ENCODE assay signal across 25 cellular contexts in the genomic region with DNA sequence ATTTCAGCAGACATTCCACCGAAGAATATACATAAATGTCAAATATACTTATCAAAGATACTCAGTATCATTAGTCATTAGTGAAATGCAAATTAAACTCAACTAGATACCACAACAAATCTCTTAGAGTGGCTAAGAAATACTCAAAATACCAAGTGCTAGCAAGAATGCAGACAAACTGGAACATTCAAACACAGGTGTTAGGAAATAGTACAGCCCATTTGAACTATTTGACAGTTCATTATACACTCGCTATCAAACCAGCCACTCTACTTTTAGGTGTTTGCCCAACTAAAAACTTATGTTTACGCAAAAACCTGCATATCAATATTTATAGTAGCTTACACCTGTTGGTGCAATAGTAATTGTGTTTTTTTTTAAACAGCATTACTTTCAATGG. TPM values are rescaled to one million over a fixed set of nuclear protein-coding genes. Genes with fewer than 3 reads are reported as not detected.
"Had no signal": no experiment of that assay in that cellular context is flagged by ENCODE, and none has a peak within 500 bp of the region (broad histone marks: within the 10 kb centered on the region; RNA-seq: fewer than 3 reads in every experiment).

No MANE protein-coding gene starts in this region.

- H3K4me1 ChIP-seq: foreskin keratinocyte, sigmoid colon had no signal

- H3K9me3 ChIP-seq: thoracic aorta had no signal

- H2AFZ ChIP-seq: hepatocyte had no signal

- H3K27me3 ChIP-seq: foreskin keratinocyte, hepatocyte, sigmoid colon had no signal

- H3K4me2 ChIP-seq: hepatocyte had no signal

- H3K27ac ChIP-seq: epithelial cell of prostate, foreskin keratinocyte, hepatocyte, sigmoid colon, thoracic aorta had no signal

- H3K79me2 ChIP-seq: hepatocyte had no signal

- DNase-seq: activated CD4-positive, alpha-beta memory T cell treated with anti-CD3 and anti-CD28 coated beads for 36 hours; activated CD4-positive, alpha-beta T cell treated with anti-CD3 and anti-CD28 coated beads for 4 hours; activated naive CD4-positive, alpha-beta T cell; activated naive CD8-positive, alpha-beta T cell treated with anti-CD3 and anti-CD28 coated beads, Interleukin-2, amount 10 ng/mL, durations not matched to agents 7 days and 5 days; activated T-cell treated with anti-CD3 and anti-CD28 coated beads for 4 hours; amygdala; effector memory CD8-positive, alpha-beta T cell; foreskin keratinocyte; left colon; midbrain; nephron progenitor cell; nucleus accumbens; sigmoid colon; stimulated activated CD4-positive, alpha-beta T cell treated with anti-CD3 and anti-CD28 coated beads, Interleukin-4, amount 100 ng/mL, for 4 hours; stimulated activated naive B cell treated with anti-CD40 and anti-IgM and Interleukin-4, amounts not matched to agents 10 μg/mL and 1 μg/mL and 100 μg/mL, for 72 hours had no signal

- ATAC-seq: activated T-helper 17 cell treated with anti-CD3 and anti-CD28 coated beads, Interleukin-2, amount 50 U/mL, for 72 hours; effector memory CD8-positive, alpha-beta T cell; foreskin keratinocyte; left colon; stimulated activated naive B cell treated with anti-CD40 and anti-IgM and Interleukin-4, amounts not matched to agents 10 μg/mL and 1 μg/mL and 100 μg/mL, for 72 hours had no signal

- H3K4me3 ChIP-seq: hepatocyte, sigmoid colon, thoracic aorta had no signal

- H3K36me3 ChIP-seq: sigmoid colon, thoracic aorta had no signal

RNA-seq across cellular contexts. Expression of a gene that starts 8.8 kb away (rescaled TPM):
- total RNA-seq: activated CD4-positive, alpha-beta memory T cell treated with anti-CD3 and anti-CD28 coated beads for 36 hours; activated naive CD8-positive, alpha-beta T cell treated with anti-CD3 and anti-CD28 coated beads, Interleukin-2, amount 10 ng/mL, durations not matched to agents 7 days and 5 days; activated T-helper 17 cell treated with anti-CD3 and anti-CD28 coated beads, Interleukin-2, amount 50 U/mL, for 72 hours; cardiac septum; dermis microvascular lymphatic vessel endothelial cell; foreskin keratinocyte; hepatocyte; left colon; lung microvascular endothelial cell; myocyte; renal cortical epithelial cell; sigmoid colon; T-helper 2 cell treated with Interferon-gamma antibody and Interleukin-4, amounts not matched to agents 100 ng/mL and 5 ng/mL, for 36 hours; thoracic aorta had no signal
